18 cellular contexts compared by ENCODE assay signal in the genomic region with DNA sequence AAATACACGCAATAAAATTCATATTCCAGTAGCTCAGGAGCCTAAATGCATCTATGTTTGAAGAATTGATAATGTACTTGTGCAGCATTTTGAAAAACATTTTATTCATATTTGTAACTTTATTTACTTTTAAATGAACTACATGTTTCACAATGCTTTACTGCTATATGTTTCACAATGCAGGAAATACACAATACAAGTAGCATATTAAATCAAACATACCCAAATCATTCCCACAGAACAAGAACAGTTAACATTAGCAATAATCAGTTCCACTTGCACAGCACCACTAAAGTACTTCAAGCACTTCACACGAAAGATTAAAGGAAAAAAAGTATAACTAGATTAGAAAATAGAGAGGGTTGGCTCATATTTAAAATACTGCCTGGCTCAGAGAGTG.
DNase-seq lines count a peak whose midpoint lies in the region; ATAC-seq and TF ChIP-seq lines count a peak whose summit lies in the region.
"Had no signal": no experiment of that assay in that cellular context is flagged by ENCODE, and none has a peak within 500 bp of the region (broad histone marks: within the 10 kb centered on the region; RNA-seq: fewer than 3 reads in every experiment).

No MANE protein-coding gene starts in this region.

- H3F3A ChIP-seq in GM23338 (replicated peaks; ENCODE audit: low read depth) = no peaks in the 10 kb centered on the region

- H3K4me3 Mint-ChIP-seq in GM23338 = no peak overlapping the region
- no peak overlapping the region for H3K4me3 Mint-ChIP-seq in mesothelial cell of epicardium
- H3K4me3 Mint-ChIP-seq: CD14-positive monocyte; CD4-positive, alpha-beta memory T cell had no signal

- no peak overlapping the region for H2BK5ac ChIP-seq in neuronal stem cell (ENCODE audit: low read length)

- H3K27ac Mint-ChIP-seq in GM23338 (peak overlapping the region; percentile 79; the same call in 1 of the 2 replicates), mesothelial cell of epicardium (peak overlapping the region; percentile 67)
- H3K27ac Mint-ChIP-seq: CD14-positive monocyte; CD4-positive, alpha-beta memory T cell had no signal

- no peaks in the 10 kb centered on the region for H4K20me1 ChIP-seq in GM23338 (replicated peaks; ENCODE audit: insufficient read depth)
- H4K20me1 ChIP-seq: BLaER1 had no signal

- H3K9me3 Mint-ChIP-seq in GM23338 = no peaks in the 10 kb centered on the region
- no peaks in the 10 kb centered on the region for H3K9me3 Mint-ChIP-seq in mesothelial cell of epicardium

- H3K79me2 ChIP-seq in GM23338 (replicated peaks; ENCODE audit: insufficient read depth) = no peaks in the 10 kb centered on the region

- H3K79me1 ChIP-seq in neuronal stem cell (ENCODE audit: low read depth, low read length) = no peaks in the 10 kb centered on the region

- no peak overlapping the region for H3K23ac ChIP-seq in neuronal stem cell (ENCODE audit: low read depth, low read length, poor library complexity)

- H3K4me2 ChIP-seq in GM23338 = no peak overlapping the region
- H3K4me2 ChIP-seq in neuronal stem cell (ENCODE audit: insufficient read depth, low read length, poor library complexity, severe bottlenecking) = no peak overlapping the region
- H3K4me2 ChIP-seq: A549, BLaER1 had no signal

- ATAC-seq in GM23338 (no peak), aorta (ENCODE audit: low FRiP score) (no peak)
- ATAC-seq: A549 had no signal

- H3K4me1 ChIP-seq in GM23338 (ENCODE audit: insufficient read depth) = peaks cover 7% of the 10 kb centered on the region; the same call in 1 of the 2 replicates
- H3K4me1 ChIP-seq in neuronal stem cell (ENCODE audit: control insufficient read depth in 2 of 2, insufficient read depth in 1 of 2, low read depth in 1 of 2, low read length in 2 of 2) = peaks cover 2 to 13% of the 10 kb centered on the region in 2 donors
- no peaks in the 10 kb centered on the region for H3K4me1 ChIP-seq in aorta (ENCODE audit: control insufficient read depth in 1 of 2, insufficient read depth in 2 of 2, low read length in 2 of 2)
- H3K4me1 ChIP-seq: A549, BLaER1 had no signal

- H3K4me1 Mint-ChIP-seq in GM23338 = peaks cover 8% of the 10 kb centered on the region; the same call in 2 of the 3 replicates
- H3K4me1 Mint-ChIP-seq in mesothelial cell of epicardium = peaks cover 21% of the 10 kb centered on the region
- H3K4me1 Mint-ChIP-seq: CD14-positive monocyte; CD4-positive, alpha-beta memory T cell had no signal

- no peaks in the 10 kb centered on the region for H3K9me2 ChIP-seq in GM23338 (ENCODE audit: insufficient read depth)

- no peaks in the 10 kb centered on the region for H3K36me3 ChIP-seq in GM23338 (ENCODE audit: insufficient read depth)
- no peaks in the 10 kb centered on the region for H3K36me3 ChIP-seq in neuronal stem cell (replicated peaks in 1 of 2; ENCODE audit: control insufficient read depth in 2 of 2, insufficient read depth in 2 of 2, low read length in 2 of 2)
- H3K36me3 ChIP-seq in aorta (ENCODE audit: control insufficient read depth in 1 of 2, insufficient read depth in 2 of 2, low read length in 1 of 2) = no peaks in the 10 kb centered on the region
- H3K36me3 ChIP-seq: BLaER1 had no signal

- intact Hi-C loops in aorta (cut with DNase I) = no loop called here

- H4K91ac ChIP-seq in neuronal stem cell (ENCODE audit: low read depth, low read length, poor library complexity) = no peak overlapping the region

- no peaks in the 10 kb centered on the region for H3K36me3 Mint-ChIP-seq in GM23338 (ENCODE audit: low read depth)
- H3K36me3 Mint-ChIP-seq in mesothelial cell of epicardium = no peaks in the 10 kb centered on the region
- H3K36me3 Mint-ChIP-seq: CD14-positive monocyte; CD4-positive, alpha-beta memory T cell had no signal

- no peaks in the 10 kb centered on the region for H3K27me3 ChIP-seq in GM23338 (ENCODE audit: insufficient read depth)
- H3K27me3 ChIP-seq in neuronal stem cell (ENCODE audit: control insufficient read depth in 3 of 3, insufficient read depth in 3 of 3, low read depth in 1 of 3, low read length in 3 of 3) = no peaks in the 10 kb centered on the region
- H3K27me3 ChIP-seq in aorta (ENCODE audit: control insufficient read depth in 1 of 2, insufficient read depth in 2 of 2, low read length in 1 of 2) = peaks cover 0 to 2% of the 10 kb centered on the region in 2 donors
- H3K27me3 ChIP-seq: BLaER1 had no signal

- TF ChIP-seq CTCF in GM23338 (conservative IDR thresholded peaks at IDR 0.05; ENCODE audit: low read depth in 2 of 2) (no peak), mesothelial cell of epicardium (IDR thresholded peaks at IDR 0.05; ENCODE audit: unreplicated experiment) (no peak), coronary artery (IDR thresholded peaks at IDR 0.05) (no peak)

- H3K4me3 ChIP-seq in GM23338 = no peak overlapping the region
- H3K4me3 ChIP-seq in neuronal stem cell (ENCODE audit: low read length in 2 of 2) = no peak overlapping the region
- no peak overlapping the region for H3K4me3 ChIP-seq in aorta (ENCODE audit: low read length in 2 of 2)
- H3K4me3 ChIP-seq in coronary artery = no peak overlapping the region
- H3K4me3 ChIP-seq: A549, BLaER1 had no signal

- H2AK5ac ChIP-seq in neuronal stem cell (ENCODE audit: low read depth, low read length) = no peak overlapping the region

- H3K9me3 ChIP-seq in neuronal stem cell (replicated peaks in 1 of 2; ENCODE audit: control insufficient read depth in 2 of 2, insufficient read depth in 1 of 2, low read depth in 1 of 2, low read length in 2 of 2) (no peaks in the 10 kb centered on the region), aorta (ENCODE audit: control insufficient read depth, low read length) (no peaks in the 10 kb centered on the region)
- H3K9me3 ChIP-seq: A549, BLaER1 had no signal

- H3K27me3 Mint-ChIP-seq in GM23338 (ENCODE audit: insufficient read depth, low read depth, poor library complexity) = peaks cover 3% of the 10 kb centered on the region
- H3K27me3 Mint-ChIP-seq in mesothelial cell of epicardium (ENCODE audit: low read depth) = no peaks in the 10 kb centered on the region

- no CpG with 5 or more reads among the region's 2 CpGs for WGBS in neuronal stem cell (ENCODE audit: extremely low coverage in 2 of 2, insufficient read length in 2 of 2, insufficient replicate concordance in 1 of 2), 2 donors
- 33 to 58% methylated on average over 2 of the region's 2 CpGs for WGBS in aorta, 2 donors

- H4K8ac ChIP-seq in neuronal stem cell (ENCODE audit: low read depth, low read length) = no peak overlapping the region

- DNase-seq in NCI-H1105 treated with DMSO at 0.1 percent for 48 hours (lab: John Stamatoyannopoulos, UW) (peak; percentile 32), NCI-H1105 (lab: John Stamatoyannopoulos, UW) (no peak), GM23338 (ENCODE audit: low spot score) (no peak), mesothelial cell of epicardium (ENCODE audit: low spot score in 2 of 2, unreplicated experiment in 2 of 2) (no peak), neuronal stem cell (ENCODE audit: low spot score) (no peak), aorta (no peak), NAMALWA (ENCODE audit: low spot score) (no peak), coronary artery (ENCODE audit: low spot score) (no peak)
- DNase-seq: CD4-positive, alpha-beta memory T cell; DMS153; DMS79; GDM1; HCEC 1CT had no signal

- H3K27ac ChIP-seq in GM23338 (ENCODE audit: low read depth) (no peak overlapping the region), neuronal stem cell (replicated peaks; ENCODE audit: low read length) (no peak overlapping the region), aorta (ENCODE audit: low read depth in 1 of 2, low read length in 2 of 2) (no peak overlapping the region), coronary artery (no peak overlapping the region)
- H3K27ac ChIP-seq: 22Rv1, A549, BLaER1, HL-60 had no signal

- H3K18ac ChIP-seq in neuronal stem cell (ENCODE audit: low read length) = no peak overlapping the region

- H2AFZ ChIP-seq in GM23338 = no peak overlapping the region
- peak overlapping the region; percentile 71 for H2AFZ ChIP-seq in neuronal stem cell (ENCODE audit: low read length)

- no peak overlapping the region for H3K4ac ChIP-seq in neuronal stem cell (ENCODE audit: low read length)

- H3K9ac ChIP-seq in neuronal stem cell (ENCODE audit: low read depth, low read length, poor library complexity) = no peak overlapping the region
- H3K9ac ChIP-seq: BLaER1 had no signal

- H2BK12ac ChIP-seq in neuronal stem cell (ENCODE audit: low read length) = no peak overlapping the region

- H2BK15ac ChIP-seq in neuronal stem cell (ENCODE audit: low read length) = no peak overlapping the region

- H3K14ac ChIP-seq in neuronal stem cell (ENCODE audit: low read length) = no peak overlapping the region

- H2BK120ac ChIP-seq in neuronal stem cell (ENCODE audit: low read depth, low read length) = no peak overlapping the region

TF ChIP-seq in GM23338, 12 proteins besides CTCF, POLR2A, EP300 and RAD21 (continues in another document):
- TF ChIP-seq, protein P1, sequence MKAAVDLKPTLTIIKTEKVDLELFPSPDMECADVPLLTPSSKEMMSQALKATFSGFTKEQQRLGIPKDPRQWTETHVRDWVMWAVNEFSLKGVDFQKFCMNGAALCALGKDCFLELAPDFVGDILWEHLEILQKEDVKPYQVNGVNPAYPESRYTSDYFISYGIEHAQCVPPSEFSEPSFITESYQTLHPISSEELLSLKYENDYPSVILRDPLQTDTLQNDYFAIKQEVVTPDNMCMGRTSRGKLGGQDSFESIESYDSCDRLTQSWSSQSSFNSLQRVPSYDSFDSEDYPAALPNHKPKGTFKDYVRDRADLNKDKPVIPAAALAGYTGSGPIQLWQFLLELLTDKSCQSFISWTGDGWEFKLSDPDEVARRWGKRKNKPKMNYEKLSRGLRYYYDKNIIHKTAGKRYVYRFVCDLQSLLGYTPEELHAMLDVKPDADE (IDR thresholded peaks at IDR 0.05) = no peak
